Comparison of ENCODE assay signal across 9 cellular contexts in genomic region chr15:66045542-66045941, GRCh38.
"Had no signal": no experiment of that assay in that cellular context is flagged by ENCODE, and none has a peak within 500 bp of the region (broad histone marks: within the 10 kb centered on the region; RNA-seq: fewer than 3 reads in every experiment).

No MANE protein-coding gene starts in this region.

- DNase-seq: GM23248, GOT3, H9, HCEC 1CT, HFFc6, KBM-7 had no signal

- H3K4me3 ChIP-seq: GM23248 had no signal

- ATAC-seq: HepG2 had no signal

- FAIRE-seq: H54, HepG2 had no signal

- H3K9ac ChIP-seq: GM23248 had no signal

- H3K27ac ChIP-seq: GM23248, HL-60 had no signal

- H2AFZ ChIP-seq: GM23248 had no signal
